ENCODE assay signal across 19 cellular contexts in genomic region chr13:38473305-38473704, GRCh38.
DNase-seq lines count a peak whose midpoint lies in the region; ATAC-seq, FAIRE-seq and TF ChIP-seq lines count a peak whose summit lies in the region.
"Had no signal": no experiment of that assay in that cellular context is flagged by ENCODE, and none has a peak within 500 bp of the region (broad histone marks: within the 10 kb centered on the region; RNA-seq: fewer than 3 reads in every experiment).

No MANE protein-coding gene starts in this region.

- no peak overlapping the region for H3K56ac ChIP-seq in IMR-90 (ENCODE audit: extremely low read depth, insufficient read depth, low read length)

- H3K9me1 ChIP-seq in IMR-90 (ENCODE audit: insufficient read depth, low read length) (no peaks in the 10 kb centered on the region), K562 (ENCODE audit: control insufficient read depth, insufficient read depth, low read length) (no peaks in the 10 kb centered on the region)

- H2BK15ac ChIP-seq in IMR-90 (ENCODE audit: low read depth, low read length) (no peak overlapping the region), mesenchymal stem cell (ENCODE audit: low read depth, poor library complexity, severe bottlenecking) (no peak overlapping the region)

- no peak overlapping the region for H2BK5ac ChIP-seq in IMR-90 (ENCODE audit: low read depth, low read length, poor library complexity, severe bottlenecking)
- H2BK5ac ChIP-seq in mesenchymal stem cell (ENCODE audit: low read depth, low read length, poor library complexity, severe bottlenecking) = no peak overlapping the region

- H3K4me1 ChIP-seq in IMR-90 (ENCODE audit: control insufficient read depth, insufficient read depth, low read length) (no peaks in the 10 kb centered on the region), K562 (replicated peaks in 1 of 2; ENCODE audit: control insufficient read depth in 2 of 2, insufficient read depth in 2 of 2, low read length in 2 of 2) (no peaks in the 10 kb centered on the region), mesenchymal stem cell (ENCODE audit: control insufficient read depth, insufficient read depth, low read depth, low read length) (no peaks in the 10 kb centered on the region)

- no peak overlapping the region for H2BK20ac ChIP-seq in IMR-90 (ENCODE audit: low read depth, low read length)

- no peak for TF ChIP-seq POLR2A in IMR-90 (IDR thresholded peaks at IDR 0.05; ENCODE audit: low read depth, low read length)
- TF ChIP-seq POLR2A in K562 (conservative IDR thresholded peaks at IDR 0.05) = no peak

- TF ChIP-seq RAD21 in IMR-90 (IDR thresholded peaks at IDR 0.05; ENCODE audit: low read length) (no peak), K562 (CRISPR knock-in tag; conservative IDR thresholded peaks at IDR 0.05 in 1 of 2, IDR thresholded peaks at IDR 0.05 in 1 of 2) (no peak)

- H3K23ac ChIP-seq in IMR-90 (ENCODE audit: low read depth, low read length) = no peak overlapping the region
- no peak overlapping the region for H3K23ac ChIP-seq in mesenchymal stem cell (ENCODE audit: low read length in 2 of 2)

- H4K20me1 ChIP-seq in IMR-90 (ENCODE audit: insufficient read depth, low read length) (no peaks in the 10 kb centered on the region), K562 (replicated peaks; ENCODE audit: control insufficient read depth, insufficient read depth, low read length) (no peaks in the 10 kb centered on the region)

- H3K36me3 ChIP-seq in IMR-90 (ENCODE audit: control insufficient read depth, insufficient read depth, low read length) (no peaks in the 10 kb centered on the region), K562 (ENCODE audit: control insufficient read depth, insufficient read depth, low read length) (no peaks in the 10 kb centered on the region), mesenchymal stem cell (ENCODE audit: control insufficient read depth in 1 of 2, insufficient read depth in 2 of 2, low read depth in 1 of 2, low read length in 2 of 2) (no peaks in the 10 kb centered on the region)

- H2AK5ac ChIP-seq in IMR-90 (ENCODE audit: low read depth, low read length) (no peak overlapping the region), mesenchymal stem cell (ENCODE audit: low read length, severe bottlenecking) (no peak overlapping the region)

- H4K91ac ChIP-seq in IMR-90 (ENCODE audit: insufficient read depth, low read depth, low read length) = no peak overlapping the region
- no peak overlapping the region for H4K91ac ChIP-seq in mesenchymal stem cell (ENCODE audit: low read length)

- H2AFZ ChIP-seq in IMR-90 (replicated peaks; ENCODE audit: low read length, poor library complexity) (no peak overlapping the region), K562 (ENCODE audit: low read depth, low read length) (no peak overlapping the region), mesenchymal stem cell (ENCODE audit: low read depth, low read length) (no peak overlapping the region)

- no peak overlapping the region for H3K14ac ChIP-seq in IMR-90 (replicated peaks; ENCODE audit: low read depth, low read length)
- H3K14ac ChIP-seq in mesenchymal stem cell (ENCODE audit: low read length in 2 of 2) = no peak overlapping the region

- H3K27me3 ChIP-seq in IMR-90 (ENCODE audit: control insufficient read depth, insufficient read depth, low read length) (no peaks in the 10 kb centered on the region), K562 (ENCODE audit: control insufficient read depth in 2 of 2, insufficient read depth in 2 of 2, low read length in 2 of 2) (no peaks in the 10 kb centered on the region), mesenchymal stem cell (ENCODE audit: control insufficient read depth in 1 of 2, insufficient read depth in 1 of 2, low read length in 2 of 2) (no peaks in the 10 kb centered on the region)

- in situ Hi-C loops in IMR-90 (cut with MboI; ENCODE audit: low sequenced_read_pairs) (no loop called here), K562 (cut with MboI) (no loop called here)

- no peak overlapping the region for H2AK9ac ChIP-seq in IMR-90 (replicated peaks; ENCODE audit: low read depth, low read length, poor library complexity)

- CTCF ChIA-PET in IMR-90 (lab: Yijun Ruan, JAX) = no interaction called here
- CTCF ChIA-PET in K562 (lab: Yijun Ruan, JAX; ENCODE audit: low intra/inter-chr PET ratio) = no interaction called here

- H3K18ac ChIP-seq in IMR-90 (ENCODE audit: low read depth, low read length) = no peak overlapping the region
- no peak overlapping the region for H3K18ac ChIP-seq in mesenchymal stem cell (ENCODE audit: low read depth in 1 of 2, low read length in 2 of 2)

- H3K4me3 ChIP-seq in IMR-90 (ENCODE audit: insufficient read depth, low read depth, low read length) (no peak overlapping the region), K562 (no peak overlapping the region), mesenchymal stem cell (ENCODE audit: insufficient read depth in 1 of 2, low read depth in 1 of 2, low read length in 2 of 2) (no peak overlapping the region)

- no peak for DNase-seq in IMR-90
- DNase-seq in M059J (ENCODE audit: low read depth) = peak; percentile 14
- no peak for DNase-seq in K562 (ENCODE audit: extremely low read depth in 1 of 4, low spot score in 3 of 4)
- peak; percentile 3 for DNase-seq in mesenchymal stem cell
- no peak for DNase-seq in mesenteric fat pad (ENCODE audit: low spot score)
- no peak for DNase-seq in NCI-H748 treated with DMSO at 0.1 percent for 48 hours (lab: John Stamatoyannopoulos, UW)
- DNase-seq in NCI-H1436 treated with DMSO at 0.1 percent for 48 hours (lab: John Stamatoyannopoulos, UW) = no peak
- DNase-seq: C1 segment of cervical spinal cord; Calu3; CD4-positive, alpha-beta memory T cell; COR-L47; DMS53; DMS79 treated with DMSO at 0.1 percent for 48 hours; GF-D8; H9 had no signal

- no peak overlapping the region for H4K5ac ChIP-seq in IMR-90 (ENCODE audit: low read depth, low read length)

- H3K4me2 ChIP-seq in IMR-90 (ENCODE audit: low read depth, low read length) = no peak overlapping the region
- no peak overlapping the region for H3K4me2 ChIP-seq in K562 (ENCODE audit: insufficient read depth, low read length)
- H3K4me2 ChIP-seq in mesenchymal stem cell (ENCODE audit: low read length, poor library complexity, severe bottlenecking) = no peak overlapping the region

- ATAC-seq in IMR-90 (ENCODE audit: low read depth) (no peak), K562 (no peak), HG03457 (IDR thresholded peaks at IDR 0.05; ENCODE audit: unreplicated experiment) (no peak)
- ATAC-seq: HCT116 had no signal

- FAIRE-seq in K562 (lab: Jason Lieb, UNC) = no peak
- FAIRE-seq: GM12891, GM18507 had no signal

- no peak overlapping the region for H2BK120ac ChIP-seq in IMR-90 (ENCODE audit: low read depth, low read length)
- no peak overlapping the region for H2BK120ac ChIP-seq in mesenchymal stem cell (ENCODE audit: low read depth, low read length)

- H3K4ac ChIP-seq in IMR-90 (ENCODE audit: low read depth, low read length) (no peak overlapping the region), mesenchymal stem cell (ENCODE audit: low read depth in 1 of 2, low read length in 2 of 2) (no peak overlapping the region)

- H3K9ac ChIP-seq in IMR-90 (ENCODE audit: low read depth, low read length) (no peak overlapping the region), K562 (ENCODE audit: insufficient read depth in 1 of 2, low read depth in 2 of 2, low read length in 2 of 2) (no peak overlapping the region), mesenchymal stem cell (ENCODE audit: low read length) (no peak overlapping the region)

- TF ChIP-seq EP300 in K562 (IDR thresholded peaks at IDR 0.05; ENCODE audit: low read length) = no peak

- 92% methylated on average over 2 of the region's 5 CpGs; no CpG with 5 or more reads in 1 of the 2 experiments for WGBS in IMR-90 (ENCODE audit: extremely low coverage in 2 of 2, insufficient read length in 1 of 2), 2 experiments
- 4% methylated on average over 3 of the region's 5 CpGs for WGBS in K562 (ENCODE audit: insufficient coverage, low coverage, missing lambda C conversion rate)
- 60% methylated on average over 5 of the region's 5 CpGs for WGBS in mesenchymal stem cell

- no peak overlapping the region for H4K8ac ChIP-seq in IMR-90 (ENCODE audit: low read depth in 2 of 2, low read length in 2 of 2)
- no peak overlapping the region for H4K8ac ChIP-seq in mesenchymal stem cell (ENCODE audit: low read length)

- dilution Hi-C loops in IMR-90 (cut with HindIII; ENCODE audit: low sequenced_read_pairs, unreplicated experiment) = no loop called here

- no peaks in the 10 kb centered on the region for H3K79me1 ChIP-seq in IMR-90 (ENCODE audit: low read depth in 1 of 2, low read length in 2 of 2)
- H3K79me1 ChIP-seq in mesenchymal stem cell (replicated peaks; ENCODE audit: low read length, poor library complexity, severe bottlenecking) = no peaks in the 10 kb centered on the region

- TF ChIP-seq CTCF in IMR-90 (conservative IDR thresholded peaks at IDR 0.05; ENCODE audit: low read depth, low read length) = no peak
- no peak for TF ChIP-seq CTCF in K562 (IDR thresholded peaks at IDR 0.05 in 2 of 3, conservative IDR thresholded peaks at IDR 0.05 in 1 of 3; ENCODE audit: insufficient read depth in 2 of 3, low read depth in 1 of 3, low read length in 3 of 3)

- intact Hi-C loops in IMR-90 (cut with micrococcal nuclease) (no loop called here), K562 (cut with micrococcal nuclease) (no loop called here)

- BruUV-seq in IMR-90 (replicated peaks; lab: Mats Ljungman, UMichigan) (no TSS peak), K562 (replicated peaks; lab: Mats Ljungman, UMichigan) (no TSS peak)

- H3K27ac ChIP-seq in IMR-90 (ENCODE audit: insufficient read depth, low read length) = no peak overlapping the region
- no peak overlapping the region for H3K27ac ChIP-seq in K562 (ENCODE audit: extremely low read depth, low read depth, low read length)
- H3K27ac ChIP-seq in mesenchymal stem cell (ENCODE audit: low read length, poor library complexity, severe bottlenecking) = no peak overlapping the region

- no peak overlapping the region for H2BK12ac ChIP-seq in mesenchymal stem cell (ENCODE audit: low read length in 2 of 2)

- H3K9me3 ChIP-seq in IMR-90 (ENCODE audit: control insufficient read depth, insufficient read depth, low read length) (no peaks in the 10 kb centered on the region), K562 (replicated peaks; ENCODE audit: control insufficient read depth, insufficient read depth, low read depth, low read length) (no peaks in the 10 kb centered on the region), mesenchymal stem cell (ENCODE audit: control insufficient read depth, low read length) (no peaks in the 10 kb centered on the region)

- H3K79me2 ChIP-seq in K562 (ENCODE audit: control insufficient read depth, insufficient read depth, low read length) = no peaks in the 10 kb centered on the region

- POLR2A ChIA-PET in IMR-90 (lab: Charles Lee; ENCODE audit: unreplicated experiment) (no interaction called here), K562 (lab: Yijun Ruan, JAX) (no interaction called here)

TF ChIP-seq in IMR-90, 13 proteins besides CTCF, POLR2A, EP300 and RAD21 (continues in another document):
- TF ChIP-seq FOS (IDR thresholded peaks at IDR 0.05; ENCODE audit: low read depth, low read length) = no peak
- no peak for TF ChIP-seq MAZ (IDR thresholded peaks at IDR 0.05; ENCODE audit: borderline replicate concordance, low read depth, low read length)

TF ChIP-seq in K562, 482 proteins besides CTCF, POLR2A, EP300 and RAD21 (continues in another document):
- TF ChIP-seq ZNF165 (CRISPR knock-in tag; IDR thresholded peaks at IDR 0.05; ENCODE audit: borderline replicate concordance) (no peak), CEBPB (tag; IDR thresholded peaks at IDR 0.05) (peak; percentile 35; the same call in 1 of the 2 replicates), CHD2 (IDR thresholded peaks at IDR 0.05; ENCODE audit: low read depth, low read length) (no peak)

Comparison
In these comparisons a context has a peak if more than half of its experiments do, and no peak if none do; other contexts are left out.
1. DNase-seq: peak in M059J (single experiment) and mesenchymal stem cell (single experiment); none in IMR-90 (single experiment), K562 (0 of 4), mesenteric fat pad (single experiment), NCI-H748 treated with DMSO at 0.1 percent for 48 hours (single experiment) and NCI-H1436 treated with DMSO at 0.1 percent for 48 hours (single experiment).